In the genomic region with DNA sequence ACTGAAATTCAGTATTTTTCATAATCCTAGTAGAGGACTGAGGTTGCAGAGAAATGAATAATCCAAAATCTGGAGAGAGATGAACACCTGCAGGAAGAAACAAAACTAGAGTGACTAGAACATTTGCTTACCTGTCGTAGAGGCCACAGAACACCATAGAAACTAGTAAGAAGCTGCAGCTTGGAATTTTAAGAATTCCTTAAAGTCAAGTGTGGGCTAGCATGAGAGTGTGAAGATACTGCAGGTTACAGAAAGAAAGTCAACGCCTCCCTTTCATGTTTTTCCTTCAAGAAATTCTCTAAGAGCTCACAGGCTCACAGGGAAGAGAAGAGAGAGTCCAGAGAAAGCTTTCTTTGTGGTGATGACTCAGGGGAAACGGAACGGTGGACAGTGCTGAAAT, we compare ENCODE assay signal across 20 cellular contexts.
"Had no signal": no experiment of that assay in that cellular context is flagged by ENCODE, and none has a peak within 500 bp of the region (broad histone marks: within the 10 kb centered on the region; RNA-seq: fewer than 3 reads in every experiment).

No MANE protein-coding gene starts in this region.

- ATAC-seq: left colon; left ventricle myocardium superior; natural killer cell; stimulated activated naive B cell treated with anti-CD40 and anti-IgM and Interleukin-4, amounts not matched to agents 10 μg/mL and 1 μg/mL and 100 μg/mL, for 72 hours; stimulated activated naive CD8-positive, alpha-beta T cell treated with anti-CD3 and anti-CD28 coated beads, Interleukin-15, amount 100 ng/mL, for 72 hours had no signal

- H3K36me3 Mint-ChIP-seq: stimulated activated naive B cell treated with anti-CD40 and anti-IgM and Interleukin-4, amounts not matched to agents 10 μg/mL and 1 μg/mL and 100 μg/mL, for 72 hours; type B pancreatic cell had no signal

- H3K4me1 ChIP-seq: esophagus squamous epithelium, right atrium auricular region, sigmoid colon had no signal

- DNase-seq: effector CD4-positive, alpha-beta T cell; esophagus squamous epithelium; foreskin fibroblast; left colon; left ventricle myocardium superior; natural killer cell; nucleus accumbens; ovary; sigmoid colon; stimulated activated CD4-positive, alpha-beta T cell treated with anti-CD3 and anti-CD28 coated beads, Interleukin-2, amount 100 ng/mL, for 24 hours; stimulated activated CD4-positive, alpha-beta T cell treated with anti-CD3 and anti-CD28 coated beads, Interleukin-4, amount 100 ng/mL, for 4 hours; stimulated activated naive B cell treated with anti-CD40 and anti-IgM and Interleukin-4, amounts not matched to agents 10 μg/mL and 1 μg/mL and 100 μg/mL, for 72 hours; stimulated activated naive CD8-positive, alpha-beta T cell treated with anti-CD3 and anti-CD28 coated beads, Interleukin-15, amount 100 ng/mL, for 72 hours had no signal

- H3K4me1 Mint-ChIP-seq: natural killer cell; stimulated activated naive B cell treated with anti-CD40 and anti-IgM and Interleukin-4, amounts not matched to agents 10 μg/mL and 1 μg/mL and 100 μg/mL, for 72 hours; stimulated activated naive CD8-positive, alpha-beta T cell treated with anti-CD3 and anti-CD28 coated beads, Interleukin-15, amount 100 ng/mL, for 72 hours had no signal

- H3K27ac Mint-ChIP-seq: natural killer cell; stimulated activated naive B cell treated with anti-CD40 and anti-IgM and Interleukin-4, amounts not matched to agents 10 μg/mL and 1 μg/mL and 100 μg/mL, for 72 hours; type B pancreatic cell had no signal

- H3K36me3 ChIP-seq: esophagus squamous epithelium, ovary, right atrium auricular region, sigmoid colon, thoracic aorta had no signal

- H3K4me3 Mint-ChIP-seq: natural killer cell; neural crest cell; stimulated activated naive B cell treated with anti-CD40 and anti-IgM and Interleukin-4, amounts not matched to agents 10 μg/mL and 1 μg/mL and 100 μg/mL, for 72 hours; stimulated activated naive CD8-positive, alpha-beta T cell treated with anti-CD3 and anti-CD28 coated beads, Interleukin-15, amount 100 ng/mL, for 72 hours; type B pancreatic cell had no signal

- H3K9me3 ChIP-seq: esophagus squamous epithelium, ovary, right atrium auricular region, sigmoid colon, thoracic aorta had no signal

- H3K27ac ChIP-seq: coronary artery, esophagus squamous epithelium, ovary, right atrium auricular region, sigmoid colon, skin epidermis, thoracic aorta had no signal

- H3K27me3 ChIP-seq: esophagus squamous epithelium, ovary, right atrium auricular region, sigmoid colon had no signal

- H3K27me3 Mint-ChIP-seq: stimulated activated naive B cell treated with anti-CD40 and anti-IgM and Interleukin-4, amounts not matched to agents 10 μg/mL and 1 μg/mL and 100 μg/mL, for 72 hours; stimulated activated naive CD8-positive, alpha-beta T cell treated with anti-CD3 and anti-CD28 coated beads, Interleukin-15, amount 100 ng/mL, for 72 hours; type B pancreatic cell had no signal

- H3K4me3 ChIP-seq: coronary artery, esophagus squamous epithelium, lung, ovary, right atrium auricular region, sigmoid colon, skin epidermis, thoracic aorta had no signal
